Comparison of ENCODE assay signal across 8 cellular contexts in genomic region chr11:86799680-86800075, GRCh38. TPM values are rescaled to one million over a fixed set of nuclear protein-coding genes. Genes with fewer than 3 reads are reported as not detected.
DNase-seq lines count a peak whose midpoint lies in the region; ATAC-seq and TF ChIP-seq lines count a peak whose summit lies in the region.

No MANE protein-coding gene starts in this region.

- peaks cover 3 to 12% of the 10 kb centered on the region in 2 donors for H3K27me3 ChIP-seq in duodenal mucosa (ENCODE audit: control insufficient read depth in 1 of 2, insufficient read depth in 2 of 2, low read length in 2 of 2)

- H3K27me3 Mint-ChIP-seq in stimulated activated naive CD8-positive, alpha-beta T cell treated with anti-CD3 and anti-CD28 coated beads, Interleukin-15, Interleukin-2, amounts not matched to agents 100 ng/mL and 50 ng/mL, for 24 hours = peaks cover 71% of the 10 kb centered on the region
- no peaks in the 10 kb centered on the region for H3K27me3 Mint-ChIP-seq in mesothelial cell of epicardium (ENCODE audit: low read depth)

- no peak for ATAC-seq in stimulated activated naive CD8-positive, alpha-beta T cell treated with anti-CD3 and anti-CD28 coated beads, Interleukin-15, Interleukin-2, amounts not matched to agents 100 U/mL and 50 U/mL, for 24 hours
- ATAC-seq in GM18909 (IDR thresholded peaks at IDR 0.05; ENCODE audit: poor library complexity, unreplicated experiment) = no peak

- no peak overlapping the region for H3K27ac Mint-ChIP-seq in stimulated activated naive CD8-positive, alpha-beta T cell treated with anti-CD3 and anti-CD28 coated beads, Interleukin-15, Interleukin-2, amounts not matched to agents 100 ng/mL and 50 ng/mL, for 24 hours
- peak overlapping the region; percentile 75 for H3K27ac Mint-ChIP-seq in mesothelial cell of epicardium

- no peak for TF ChIP-seq CTCF in mesothelial cell of epicardium (IDR thresholded peaks at IDR 0.05; ENCODE audit: unreplicated experiment)

- H3K4me1 ChIP-seq in duodenal mucosa (ENCODE audit: control insufficient read depth in 1 of 2, insufficient read depth in 2 of 2, low read length in 2 of 2) = peaks cover 13% of the 10 kb centered on the region in 2 donors

- no peak for DNase-seq in stimulated activated naive CD8-positive, alpha-beta T cell treated with anti-CD3 and anti-CD28 coated beads, Interleukin-15, Interleukin-2, amounts not matched to agents 100 U/mL and 50 U/mL, for 24 hours
- peak in 1 of 2 experiments; percentile 44 for DNase-seq in mesothelial cell of epicardium (ENCODE audit: low spot score in 2 of 2, unreplicated experiment in 2 of 2)
- DNase-seq in HK-2 (ENCODE audit: unreplicated experiment) = no peak
- no peak for DNase-seq in DMS153 treated with DMSO at 0.1 percent for 48 hours (lab: John Stamatoyannopoulos, UW; ENCODE audit: unreplicated experiment)
- no peak for DNase-seq in NCI-H69 (lab: John Stamatoyannopoulos, UW)

- peak overlapping the region; percentile 41 for H3K4me3 Mint-ChIP-seq in stimulated activated naive CD8-positive, alpha-beta T cell treated with anti-CD3 and anti-CD28 coated beads, Interleukin-15, Interleukin-2, amounts not matched to agents 100 ng/mL and 50 ng/mL, for 24 hours
- peak overlapping the region; percentile 69 for H3K4me3 Mint-ChIP-seq in mesothelial cell of epicardium

- no peaks in the 10 kb centered on the region for H3K9me3 Mint-ChIP-seq in stimulated activated naive CD8-positive, alpha-beta T cell treated with anti-CD3 and anti-CD28 coated beads, Interleukin-15, Interleukin-2, amounts not matched to agents 100 ng/mL and 50 ng/mL, for 24 hours
- no peaks in the 10 kb centered on the region for H3K9me3 Mint-ChIP-seq in mesothelial cell of epicardium

- H3K9ac ChIP-seq in duodenal mucosa (ENCODE audit: low read depth in 1 of 2, low read length in 2 of 2) = peak overlapping the region; percentile 30 to 38

- H3K36me3 ChIP-seq in duodenal mucosa (ENCODE audit: control insufficient read depth in 1 of 2, insufficient read depth in 2 of 2, low read length in 2 of 2) = no peaks in the 10 kb centered on the region

- peak overlapping the region; percentile 57 to 58 for H3K4me3 ChIP-seq in duodenal mucosa (ENCODE audit: low read depth in 1 of 2, low read length in 2 of 2)

- peak overlapping the region; percentile 55 for H3K27ac ChIP-seq in duodenal mucosa (ENCODE audit: low read depth, low read length)

- no peaks in the 10 kb centered on the region for H3K9me3 ChIP-seq in duodenal mucosa (ENCODE audit: control insufficient read depth in 1 of 2, low read length in 2 of 2)

- H3K4me1 Mint-ChIP-seq in stimulated activated naive CD8-positive, alpha-beta T cell treated with anti-CD3 and anti-CD28 coated beads, Interleukin-15, Interleukin-2, amounts not matched to agents 100 ng/mL and 50 ng/mL, for 24 hours (ENCODE audit: low read depth) = peaks cover 45% of the 10 kb centered on the region
- peaks cover 59% of the 10 kb centered on the region for H3K4me1 Mint-ChIP-seq in mesothelial cell of epicardium

- no peaks in the 10 kb centered on the region for H3K36me3 Mint-ChIP-seq in stimulated activated naive CD8-positive, alpha-beta T cell treated with anti-CD3 and anti-CD28 coated beads, Interleukin-15, Interleukin-2, amounts not matched to agents 100 ng/mL and 50 ng/mL, for 24 hours (ENCODE audit: low read depth)
- no peaks in the 10 kb centered on the region for H3K36me3 Mint-ChIP-seq in mesothelial cell of epicardium

RNA-seq across cellular contexts. Expression of gene PRSS23, which starts 0.7 kb away (rescaled TPM):
- total RNA-seq in mesothelial cell of epicardium = 28.3 to 29.9 TPM (median 29.4 TPM) in 3 replicates
